ENCODE assay signal across 19 cellular contexts in genomic region chr3:101340591-101340990, GRCh38. TPM values are rescaled to one million over a fixed set of nuclear protein-coding genes. Genes with fewer than 3 reads are reported as not detected.
"Had no signal": no experiment of that assay in that cellular context is flagged by ENCODE, and none has a peak within 500 bp of the region (broad histone marks: within the 10 kb centered on the region; RNA-seq: fewer than 3 reads in every experiment).

No MANE protein-coding gene starts in this region.

- H3K9me3 ChIP-seq: left lung, right lobe of liver, spleen had no signal

- H3K4me3 ChIP-seq: hepatocyte, left lung, right lobe of liver, spleen had no signal

- H3K27me3 Mint-ChIP-seq: activated CD4-positive, alpha-beta T cell treated with anti-CD3 and anti-CD28 coated beads, Interleukin-2, amount 10 ng/mL, durations not matched to agents 7 days and 5 days; activated naive CD8-positive, alpha-beta T cell treated with anti-CD3 and anti-CD28 coated beads for 36 hours; brain; stimulated activated naive CD8-positive, alpha-beta T cell treated with anti-CD3 and anti-CD28 coated beads, Interleukin-15, amount 100 ng/mL, for 72 hours; type B pancreatic cell had no signal

- H3K27ac Mint-ChIP-seq: activated CD4-positive, alpha-beta T cell treated with anti-CD3 and anti-CD28 coated beads, Interleukin-2, amount 10 ng/mL, durations not matched to agents 7 days and 5 days; activated naive CD8-positive, alpha-beta T cell treated with anti-CD3 and anti-CD28 coated beads for 36 hours; activated T-cell treated with anti-CD3 and anti-CD28 coated beads, Interleukin-2, amount 50 U/mL, for 72 hours; brain; nephron; type B pancreatic cell had no signal

- DNase-seq: activated CD4-positive, alpha-beta T cell treated with anti-CD3 and anti-CD28 coated beads, Interleukin-2, amount 10 ng/mL, durations not matched to agents 7 days and 5 days; activated CD4-positive, CD25-positive, alpha-beta regulatory T cell; activated CD8-positive, alpha-beta memory T cell treated with anti-CD3 and anti-CD28 coated beads, Interleukin-2, amount 50 U/mL, for 48 hours; activated gamma-delta T cell; activated naive CD8-positive, alpha-beta T cell treated with anti-CD3 and anti-CD28 coated beads for 36 hours; activated T-cell treated with anti-CD3 and anti-CD28 coated beads, Interleukin-2, amount 50 U/mL, for 72 hours; amygdala; effector memory CD4-positive, alpha-beta T cell; left lung; mesenchymal stem cell; occipital lobe; right lobe of liver; spleen; stimulated activated naive CD8-positive, alpha-beta T cell treated with anti-CD3 and anti-CD28 coated beads, Interleukin-15, amount 100 ng/mL, for 72 hours; T-helper 2 cell had no signal

- H3K4me3 Mint-ChIP-seq: activated CD4-positive, alpha-beta T cell treated with anti-CD3 and anti-CD28 coated beads, Interleukin-2, amount 10 ng/mL, durations not matched to agents 7 days and 5 days; activated naive CD8-positive, alpha-beta T cell treated with anti-CD3 and anti-CD28 coated beads for 36 hours; activated T-cell treated with anti-CD3 and anti-CD28 coated beads, Interleukin-2, amount 50 U/mL, for 72 hours; brain; nephron; stimulated activated naive CD8-positive, alpha-beta T cell treated with anti-CD3 and anti-CD28 coated beads, Interleukin-15, amount 100 ng/mL, for 72 hours; type B pancreatic cell had no signal

- ATAC-seq: activated T-cell treated with anti-CD3 and anti-CD28 coated beads, Interleukin-2, amount 50 U/mL, for 72 hours; left lung; right lobe of liver; stimulated activated naive CD8-positive, alpha-beta T cell treated with anti-CD3 and anti-CD28 coated beads, Interleukin-15, amount 100 ng/mL, for 72 hours had no signal

- H3K4me1 Mint-ChIP-seq: activated CD4-positive, alpha-beta T cell treated with anti-CD3 and anti-CD28 coated beads, Interleukin-2, amount 10 ng/mL, durations not matched to agents 7 days and 5 days; activated naive CD8-positive, alpha-beta T cell treated with anti-CD3 and anti-CD28 coated beads for 36 hours; brain; nephron; stimulated activated naive CD8-positive, alpha-beta T cell treated with anti-CD3 and anti-CD28 coated beads, Interleukin-15, amount 100 ng/mL, for 72 hours had no signal

RNA-seq across cellular contexts. Expression of gene IMPG2, which starts 20.2 kb away (rescaled TPM):
- polyA plus RNA-seq: hepatocyte had no signal
